22 cellular contexts compared by ENCODE assay signal in genomic region chr12:46811185-46811584, GRCh38. TPM values are rescaled to one million over a fixed set of nuclear protein-coding genes. Genes with fewer than 3 reads are reported as not detected.
DNase-seq lines count a peak whose midpoint lies in the region; ATAC-seq and TF ChIP-seq lines count a peak whose summit lies in the region.
"Had no signal": no experiment of that assay in that cellular context is flagged by ENCODE, and none has a peak within 500 bp of the region (broad histone marks: within the 10 kb centered on the region; RNA-seq: fewer than 3 reads in every experiment).

No MANE protein-coding gene starts in this region.

- ATAC-seq in CD8-positive, alpha-beta T cell = peak; percentile 31

- H3K9me3 ChIP-seq in CD8-positive, alpha-beta T cell (ENCODE audit: low read length) = no peaks in the 10 kb centered on the region
- H3K9me3 ChIP-seq in liver (ENCODE audit: control insufficient read depth in 4 of 4, low read length in 3 of 4) = no peaks in the 10 kb centered on the region
- H3K9me3 ChIP-seq: MG63 had no signal

- H3K36me3 Mint-ChIP-seq in CD8-positive, alpha-beta T cell = no peaks in the 10 kb centered on the region
- H3K36me3 Mint-ChIP-seq: CD4-positive, CD25-positive, alpha-beta regulatory T cell had no signal

- no peaks in the 10 kb centered on the region for H3K4me1 ChIP-seq in CD8-positive, alpha-beta T cell (ENCODE audit: insufficient read depth, low read length)
- peaks cover 5 to 55% (median 46%) of the 10 kb centered on the region in 4 donors for H3K4me1 ChIP-seq in liver (ENCODE audit: control insufficient read depth in 4 of 4, insufficient read depth in 4 of 4, low read length in 3 of 4)

- H3K27ac ChIP-seq in CD8-positive, alpha-beta T cell (ENCODE audit: low read depth, low read length) = no peak overlapping the region
- H3K27ac ChIP-seq in liver (ENCODE audit: low read depth in 1 of 2, low read length in 2 of 2) (peak overlapping the region; percentile 19 to 23), dorsolateral prefrontal cortex (no peak overlapping the region)

- H3K4me3 ChIP-seq in CD8-positive, alpha-beta T cell (ENCODE audit: low read depth, low read length) = no peak overlapping the region
- H3K4me3 ChIP-seq in Jurkat, Clone E6-1 (ENCODE audit: low read length) = no peak overlapping the region
- H3K4me3 ChIP-seq in liver (ENCODE audit: low read depth in 1 of 3, low read length in 3 of 3) (no peak overlapping the region), dorsolateral prefrontal cortex (no peak overlapping the region)
- H3K4me3 ChIP-seq: MG63 had no signal

- 41% methylated on average over 1 of the region's 1 CpG for WGBS in liver

- POLR2A ChIA-PET in CD8-positive, alpha-beta T cell (lab: Charles Lee) = no interaction called here

- CTCF ChIA-PET in CD8-positive, alpha-beta T cell (lab: Charles Lee) = interaction anchor here (1.0 kb wide), 1 partner anchor 10 kb away, joined by 3 read pairs; no protein-coding TSS in a partner anchor

- peak overlapping the region; percentile 23 for H3K27ac Mint-ChIP-seq in CD8-positive, alpha-beta T cell
- H3K27ac Mint-ChIP-seq: CD4-positive, CD25-positive, alpha-beta regulatory T cell; HFFc6 had no signal

- DNase-seq in Ammon's horn (ENCODE audit: low spot score) (peak; percentile 2), dermis blood vessel endothelial cell (no peak), HuH-7 (ENCODE audit: low spot score) (no peak), dorsolateral prefrontal cortex (no peak), H4 (ENCODE audit: low spot score) (no peak)
- peak in 1 of 7 experiments; percentile 19 for DNase-seq in CD8-positive, alpha-beta T cell
- DNase-seq in Jurkat, Clone E6-1 (ENCODE audit: low read depth, low spot score) = peak; percentile 6
- DNase-seq: ACHN; AML-193; HFFc6; Karpas-422; MG63; NCI-H1105 treated with DMSO at 0.1 percent for 48 hours; NCI-H1694 treated with DMSO at 0.1 percent for 48 hours; NCI-H2107; NCI-H2227 treated with DMSO at 0.1 percent for 48 hours; NCI-H526; NK-92 treated with Interleukin-12 subunit alpha and Interleukin-12 subunit beta, amount 100 ng/mL, for 24 hours; RPMI8226 had no signal

- H3K27me3 ChIP-seq in CD8-positive, alpha-beta T cell (ENCODE audit: insufficient read depth, low read length) = no peaks in the 10 kb centered on the region
- H3K27me3 ChIP-seq in liver (ENCODE audit: control insufficient read depth in 4 of 4, insufficient read depth in 4 of 4, low read length in 3 of 4) (no peaks in the 10 kb centered on the region), dorsolateral prefrontal cortex (peaks cover 0 to 7% (median 0%) of the 10 kb centered on the region in 45 donors)
- H3K27me3 ChIP-seq: MG63 had no signal

- H3K9me3 Mint-ChIP-seq in CD8-positive, alpha-beta T cell = no peaks in the 10 kb centered on the region
- H3K9me3 Mint-ChIP-seq: CD4-positive, CD25-positive, alpha-beta regulatory T cell; HFFc6 had no signal

- no peak for TF ChIP-seq RAD21 in liver (IDR thresholded peaks at IDR 0.05)

- H3K27me3 Mint-ChIP-seq in CD8-positive, alpha-beta T cell (ENCODE audit: low read depth) = peaks cover 2% of the 10 kb centered on the region

- no peak overlapping the region for H3K9ac ChIP-seq in liver (ENCODE audit: low read depth in 1 of 2, low read length in 2 of 2)

- no peak overlapping the region for H3K4me3 Mint-ChIP-seq in CD8-positive, alpha-beta T cell
- H3K4me3 Mint-ChIP-seq: HFFc6 had no signal

- peaks cover 8% of the 10 kb centered on the region for H3K4me1 Mint-ChIP-seq in CD8-positive, alpha-beta T cell (ENCODE audit: low read depth)

- H3K36me3 ChIP-seq in CD8-positive, alpha-beta T cell (ENCODE audit: insufficient read depth, low read length) = no peaks in the 10 kb centered on the region
- H3K36me3 ChIP-seq in liver (ENCODE audit: control insufficient read depth in 4 of 4, insufficient read depth in 3 of 4, low read depth in 1 of 4, low read length in 3 of 4) = no peaks in the 10 kb centered on the region
- H3K36me3 ChIP-seq: MG63 had no signal

- TF ChIP-seq CTCF in CD8-positive, alpha-beta T cell (IDR thresholded peaks at IDR 0.05) = no peak
- no peak for TF ChIP-seq CTCF in liver (IDR thresholded peaks at IDR 0.05; ENCODE audit: low read depth, low read length, missing input control)
- TF ChIP-seq CTCF in dorsolateral prefrontal cortex (IDR thresholded peaks at IDR 0.05 in 54 of 56, conservative IDR thresholded peaks at IDR 0.05 in 2 of 56; ENCODE audit: low read depth in 1 of 56, partially characterized antibody in 56 of 56) = no peak

- intact Hi-C loops in CD8-positive, alpha-beta T cell (cut with DNase I, micrococcal nuclease) = no loop called here
- intact Hi-C loops in dorsolateral prefrontal cortex (cut with DNase I) = no loop called here

TF ChIP-seq in liver, 16 proteins besides CTCF, POLR2A, EP300 and RAD21:
- TF ChIP-seq FOXA1 (IDR thresholded peaks at IDR 0.05) (no peak), HNF4G (IDR thresholded peaks at IDR 0.05) (no peak), HNF4A (conservative IDR thresholded peaks at IDR 0.05) (no peak), GABPA (IDR thresholded peaks at IDR 0.05 in 1 of 2, conservative IDR thresholded peaks at IDR 0.05 in 1 of 2) (no peak), TAF1 (conservative IDR thresholded peaks at IDR 0.05) (no peak), EGR1 (IDR thresholded peaks at IDR 0.05; ENCODE audit: low read depth in 2 of 2) (no peak), REST (IDR thresholded peaks at IDR 0.05) (no peak), YY1 (IDR thresholded peaks at IDR 0.05) (no peak), SP1 (IDR thresholded peaks at IDR 0.05) (no peak), JUND (IDR thresholded peaks at IDR 0.05) (no peak)
- TF ChIP-seq, protein P1, sequence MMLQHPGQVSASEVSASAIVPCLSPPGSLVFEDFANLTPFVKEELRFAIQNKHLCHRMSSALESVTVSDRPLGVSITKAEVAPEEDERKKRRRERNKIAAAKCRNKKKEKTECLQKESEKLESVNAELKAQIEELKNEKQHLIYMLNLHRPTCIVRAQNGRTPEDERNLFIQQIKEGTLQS (IDR thresholded peaks at IDR 0.05) = no peak
- TF ChIP-seq, protein P2, sequence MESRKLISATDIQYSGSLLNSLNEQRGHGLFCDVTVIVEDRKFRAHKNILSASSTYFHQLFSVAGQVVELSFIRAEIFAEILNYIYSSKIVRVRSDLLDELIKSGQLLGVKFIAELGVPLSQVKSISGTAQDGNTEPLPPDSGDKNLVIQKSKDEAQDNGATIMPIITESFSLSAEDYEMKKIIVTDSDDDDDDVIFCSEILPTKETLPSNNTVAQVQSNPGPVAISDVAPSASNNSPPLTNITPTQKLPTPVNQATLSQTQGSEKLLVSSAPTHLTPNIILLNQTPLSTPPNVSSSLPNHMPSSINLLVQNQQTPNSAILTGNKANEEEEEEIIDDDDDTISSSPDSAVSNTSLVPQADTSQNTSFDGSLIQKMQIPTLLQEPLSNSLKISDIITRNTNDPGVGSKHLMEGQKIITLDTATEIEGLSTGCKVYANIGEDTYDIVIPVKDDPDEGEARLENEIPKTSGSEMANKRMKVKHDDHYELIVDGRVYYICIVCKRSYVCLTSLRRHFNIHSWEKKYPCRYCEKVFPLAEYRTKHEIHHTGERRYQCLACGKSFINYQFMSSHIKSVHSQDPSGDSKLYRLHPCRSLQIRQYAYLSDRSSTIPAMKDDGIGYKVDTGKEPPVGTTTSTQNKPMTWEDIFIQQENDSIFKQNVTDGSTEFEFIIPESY (IDR thresholded peaks at IDR 0.05) = no peak

RNA-seq across cellular contexts. Expression of gene SLC38A4, which starts 14.6 kb away (rescaled TPM):
- not detected for total RNA-seq in CD8-positive, alpha-beta T cell
- not detected for polyA plus RNA-seq in Jurkat, Clone E6-1 (2012; ENCODE audit: insufficient read depth, insufficient read length)
- 100 to 1,000 TPM; 219 to 389 TPM for total RNA-seq in liver
- polyA plus RNA-seq in liver = 100 to 1,000 TPM in 1 of 2 donors, 10 to 100 TPM in 1; 92.0 to 120 TPM
- 1.2 and 7.3 TPM in 2 replicates for total RNA-seq in dermis blood vessel endothelial cell
- total RNA-seq in dorsolateral prefrontal cortex = 1 to 10 TPM in 2 of 120 experiments, under 1 TPM in 52, not detected in 66; 0.10 to 1.2 (median 0.34) TPM
- 0.74 and 1.1 TPM in 2 replicates for total RNA-seq in H4 (2014; rRNA removed; shearing (Covaris generic))
- total RNA-seq: CD4-positive, CD25-positive, alpha-beta regulatory T cell; OCI-LY7 had no signal
- polyA plus RNA-seq: CD4-positive, CD25-positive, alpha-beta regulatory T cell had no signal

Comparison
In these comparisons a context has a peak if more than half of its experiments do, and no peak if none do; other contexts are left out.
1. DNase-seq: peak in Ammon's horn (single experiment) and Jurkat, Clone E6-1 (single experiment); none in dermis blood vessel endothelial cell (single experiment), HuH-7 (single experiment), dorsolateral prefrontal cortex (0 of 10) and H4 (single experiment).
2. H3K27ac ChIP-seq: peak in liver (2 of 2); none in CD8-positive, alpha-beta T cell (single experiment) and dorsolateral prefrontal cortex (0 of 59).
3. RNA of gene SLC38A4, which starts 14.6 kb away (total RNA-seq): 219 to 389 TPM in liver; 1.2 to 7.3 TPM in dermis blood vessel endothelial cell, 0.74 to 1.1 TPM in H4, 0.10 to 1.2 TPM in dorsolateral prefrontal cortex and not detected in CD8-positive, alpha-beta T cell; every median in the first group is over 10 times any median in the second.